8 cellular contexts compared by ENCODE assay signal in genomic region chr1:202192770-202193613, GRCh38. TPM values are rescaled to one million over a fixed set of nuclear protein-coding genes. Genes with fewer than 3 reads are reported as not detected.
DNase-seq lines count a peak whose midpoint lies in the region; ATAC-seq and TF ChIP-seq lines count a peak whose summit lies in the region.

No MANE protein-coding gene starts in this region.

- H3K27me3 Mint-ChIP-seq in WTC11 (ENCODE audit: low read depth), result peaks cover 38% of the 10 kb centered on the region

- H3K36me3 Mint-ChIP-seq in WTC11, result no peaks in the 10 kb centered on the region

- DNase-seq in NCI-H2081 (lab: John Stamatoyannopoulos, UW), result peak; percentile 56 to 58
- DNase-seq in NCI-H2081 treated with DMSO at 0.1 percent for 48 hours (lab: John Stamatoyannopoulos, UW), result no peak
- DNase-seq in MG63, result peak; percentile 45
- DNase-seq in WTC11 (ENCODE audit: low spot score), result peak; percentile 89
- DNase-seq in cardiac fibroblast (ENCODE audit: low read depth in 2 of 2), result peak; percentile 53 to 63
- DNase-seq in left kidney (ENCODE audit: low read depth, low spot score), result peak; percentile 80
- DNase-seq in stimulated activated CD4-positive, alpha-beta T cell treated with anti-CD3 and anti-CD28 coated beads, Interleukin-4, amount 100 ng/mL, for 48 hours (ENCODE audit: low read depth in 2 of 2), result peak; percentile 45 to 52

- H3K9me3 Mint-ChIP-seq in WTC11, result no peaks in the 10 kb centered on the region

- H3K9me3 ChIP-seq in MG63, result no peaks in the 10 kb centered on the region

- no peak overlapping the region for H3K27ac Mint-ChIP-seq in WTC11

- POLR2A ChIA-PET in WTC11 (lab: Charles Lee), result interaction anchor here (0.7 kb wide), 1 partner anchor 14 kb away, joined by 3 read pairs; no protein-coding TSS in a partner anchor

- ATAC-seq in WTC11 (peak; percentile 68), HG03520 (IDR thresholded peaks at IDR 0.05; ENCODE audit: unreplicated experiment) (no peak)

- H3K36me3 ChIP-seq in MG63, result no peaks in the 10 kb centered on the region

- TF ChIP-seq CTCF in WTC11 (IDR thresholded peaks at IDR 0.05) (peak; percentile 80), cardiac fibroblast (IDR thresholded peaks at IDR 0.05; ENCODE audit: low read depth, low read length) (peak; percentile 89)

- CTCF ChIA-PET in WTC11 (lab: Charles Lee), result interaction anchor here (0.6 to 5.0 kb wide), 50 partner anchors 8 to 526 kb away, joined by 3 to 52 read pairs (median 5); partner anchors contain the start of genes PPP1R12B, PTPN7 and UBE2T

- H3K4me3 ChIP-seq in MG63 (no peak overlapping the region), cardiac fibroblast (replicated peaks in 1 of 2; ENCODE audit: low read depth in 2 of 2, low read length in 2 of 2) (no peak overlapping the region)

- peaks cover 6% of the 10 kb centered on the region for H3K27me3 ChIP-seq in MG63

- H3K4me3 Mint-ChIP-seq in WTC11, result peak overlapping the region; percentile 77

- peaks cover 3% of the 10 kb centered on the region for H3K4me1 Mint-ChIP-seq in WTC11

TF ChIP-seq in WTC11, 78 proteins besides CTCF, POLR2A, EP300 and RAD21:
- TF ChIP-seq HMGXB4 (CRISPR knock-in tag; IDR thresholded peaks at IDR 0.05), result peak; percentile 33; the same call in 1 of the 2 replicates
- TF ChIP-seq AR (CRISPR knock-in tag; IDR thresholded peaks at IDR 0.05), result no peak
- 0 out of 2 replicates have a peak, but pooled peaks have one; percentile 31 for TF ChIP-seq E2F5 (CRISPR knock-in tag; IDR thresholded peaks at IDR 0.05)
- no peak for TF ChIP-seq CREB1 (CRISPR knock-in tag; IDR thresholded peaks at IDR 0.05)
- no peak for TF ChIP-seq IRF1 (CRISPR knock-in tag; IDR thresholded peaks at IDR 0.05)
- TF ChIP-seq FOXP4 (CRISPR knock-in tag; IDR thresholded peaks at IDR 0.05), result 0 out of 2 replicates have a peak, but pooled peaks have one; percentile 16
TF ChIP-seq in WTC11: peak in this region for 3.

RNA-seq across cellular contexts. Expression of gene LGR6, which starts 0.6 kb away (rescaled TPM):
- total RNA-seq in MG63 (2014; rRNA removed; shearing (Covaris generic); ENCODE audit: low replicate concordance), result not detected in 2 replicates
- total RNA-seq in WTC11 (2021), result 0.78 to 1.1 TPM (median 1.1 TPM) in 3 replicates

RNA-seq across cellular contexts. Expression of gene PTPN7, which starts 32.6 kb away (rescaled TPM):
- total RNA-seq in MG63 (2014; rRNA removed; shearing (Covaris generic); ENCODE audit: low replicate concordance), result not detected in 2 replicates
- 0.98 to 1.1 TPM (median 1.1 TPM) in 3 replicates for total RNA-seq in WTC11 (2021)

RNA-seq across cellular contexts. Expression of gene ARL8A, which starts 48.5 kb away (rescaled TPM):
- 21.3 and 35.5 TPM in 2 replicates for total RNA-seq in MG63 (2014; rRNA removed; shearing (Covaris generic); ENCODE audit: low replicate concordance)
- total RNA-seq in WTC11 (2021), result 47.2 to 58.5 TPM (median 50.9 TPM) in 3 replicates
